Comparison of ENCODE assay signal across 16 cellular contexts in genomic region chr1:156931553-156931952, GRCh38. TPM values are rescaled to one million over a fixed set of nuclear protein-coding genes. Genes with fewer than 3 reads are reported as not detected.
DNase-seq lines count a peak whose midpoint lies in the region; ATAC-seq and TF ChIP-seq lines count a peak whose summit lies in the region.
"Had no signal": no experiment of that assay in that cellular context is flagged by ENCODE, and none has a peak within 500 bp of the region (broad histone marks: within the 10 kb centered on the region; RNA-seq: fewer than 3 reads in every experiment).

No MANE protein-coding gene starts in this region.

- no peak overlapping the region for H3K4me3 Mint-ChIP-seq in type B pancreatic cell
- H3K4me3 Mint-ChIP-seq: activated naive CD8-positive, alpha-beta T cell; GM23338 had no signal

- H3K4me3 ChIP-seq in left ventricle myocardium inferior (peak overlapping the region; percentile 14), right atrium auricular region (peak overlapping the region in 1 of 2 donors; percentile 1), coronary artery (peak overlapping the region; percentile 19), lower lobe of right lung (peak overlapping the region; percentile 7)
- H3K4me3 ChIP-seq: GM23338 had no signal

- peaks cover 31% of the 10 kb centered on the region for H3K27me3 ChIP-seq in left ventricle myocardium inferior (ENCODE audit: low read depth)
- peaks cover 0 to 7% of the 10 kb centered on the region in 2 donors for H3K27me3 ChIP-seq in right atrium auricular region
- H3K27me3 ChIP-seq in lower lobe of right lung (ENCODE audit: low read depth), result peaks cover 16% of the 10 kb centered on the region

- peak; percentile 32 to 50 for ATAC-seq in lower lobe of right lung
- ATAC-seq: GM23338 had no signal

- intact Hi-C loops in left ventricle myocardium inferior (cut with micrococcal nuclease), result no loop called here
- intact Hi-C loops in lower lobe of right lung (cut with DNase I), result no loop called here

- peaks cover 52% of the 10 kb centered on the region for H3K27me3 Mint-ChIP-seq in type B pancreatic cell

- TF ChIP-seq CTCF in left ventricle myocardium inferior (IDR thresholded peaks at IDR 0.05; ENCODE audit: borderline replicate concordance), result no peak
- TF ChIP-seq CTCF in right atrium auricular region (IDR thresholded peaks at IDR 0.05), result no peak
- TF ChIP-seq CTCF in coronary artery (IDR thresholded peaks at IDR 0.05), result no peak
- no peak for TF ChIP-seq CTCF in lower lobe of right lung (IDR thresholded peaks at IDR 0.05)
- TF ChIP-seq CTCF in type B pancreatic cell (conservative IDR thresholded peaks at IDR 0.05), result no peak

- H3K27ac ChIP-seq in left ventricle myocardium inferior (replicated peaks), result no peak overlapping the region
- H3K27ac ChIP-seq in right atrium auricular region, result no peak overlapping the region
- no peak overlapping the region for H3K27ac ChIP-seq in coronary artery
- no peak overlapping the region for H3K27ac ChIP-seq in lower lobe of right lung
- H3K27ac ChIP-seq: stomach, WERI-Rb-1 had no signal

- peaks cover 8% of the 10 kb centered on the region for H3K36me3 Mint-ChIP-seq in type B pancreatic cell
- H3K36me3 Mint-ChIP-seq: activated naive CD8-positive, alpha-beta T cell had no signal

- peaks cover 13% of the 10 kb centered on the region for H3K4me1 ChIP-seq in left ventricle myocardium inferior
- peaks cover 0 to 19% of the 10 kb centered on the region in 2 donors for H3K4me1 ChIP-seq in right atrium auricular region
- H3K4me1 ChIP-seq in lower lobe of right lung, result peaks cover 21% of the 10 kb centered on the region

- peaks cover 23% of the 10 kb centered on the region for H3K4me1 Mint-ChIP-seq in type B pancreatic cell (ENCODE audit: unreplicated experiment)

- no peak for DNase-seq in left ventricle myocardium inferior
- DNase-seq in right atrium auricular region (ENCODE audit: low spot score), result no peak
- DNase-seq in coronary artery (ENCODE audit: low spot score), result no peak
- no peak for DNase-seq in lower lobe of right lung
- no peak for DNase-seq in type B pancreatic cell (ENCODE audit: extremely low spot score, unreplicated experiment)
- no peak for DNase-seq in HUDEP-2 (lab: John Stamatoyannopoulos, UW; ENCODE audit: unreplicated experiment in 76 of 76)
- no peak for DNase-seq in retina
- no peak for DNase-seq in NCI-H345 (lab: John Stamatoyannopoulos, UW)
- DNase-seq: activated CD8-positive, alpha-beta memory T cell treated with anti-CD3 and anti-CD28 coated beads, Interleukin-2, amount 50 U/mL, for 48 hours; mammary epithelial cell; NCI-H1048; NCI-H2171; stomach; WERI-Rb-1 had no signal

- peak overlapping the region; percentile 18 for H3K27ac Mint-ChIP-seq in type B pancreatic cell
- H3K27ac Mint-ChIP-seq: activated naive CD8-positive, alpha-beta T cell; GM23338 had no signal

- H3K36me3 ChIP-seq in left ventricle myocardium inferior (peaks cover 11% of the 10 kb centered on the region), right atrium auricular region (peaks cover 7% of the 10 kb centered on the region), lower lobe of right lung (peaks cover 16% of the 10 kb centered on the region)

- H3K9me3 Mint-ChIP-seq in type B pancreatic cell, result no peaks in the 10 kb centered on the region
- H3K9me3 Mint-ChIP-seq: GM23338 had no signal

- no peaks in the 10 kb centered on the region for H3K9me3 ChIP-seq in left ventricle myocardium inferior (replicated peaks)
- H3K9me3 ChIP-seq in right atrium auricular region, result no peaks in the 10 kb centered on the region
- no peaks in the 10 kb centered on the region for H3K9me3 ChIP-seq in lower lobe of right lung
- H3K9me3 ChIP-seq: stomach had no signal

RNA-seq across cellular contexts. Expression of gene LRRC71, which starts 11.1 kb away (rescaled TPM):
- total RNA-seq in left ventricle myocardium inferior (0.27 TPM), right atrium auricular region (not detected), lower lobe of right lung (5.3 TPM), type B pancreatic cell (ENCODE audit: low replicate concordance) (0.58 TPM in 1 of 2 replicates, not detected in the other)
- total RNA-seq: GM23338, mammary epithelial cell had no signal

RNA-seq across cellular contexts. Expression of gene PEAR1, which starts 38.0 kb away (rescaled TPM):
- total RNA-seq in left ventricle myocardium inferior (7.1 TPM), right atrium auricular region (10 to 100 TPM in 1 of 2 donors, 1 to 10 TPM in 1; 7.9 to 12.5 TPM), lower lobe of right lung (14.8 TPM), type B pancreatic cell (ENCODE audit: low replicate concordance) (0.14 and 11.7 TPM in 2 replicates)
